In the genomic region with DNA sequence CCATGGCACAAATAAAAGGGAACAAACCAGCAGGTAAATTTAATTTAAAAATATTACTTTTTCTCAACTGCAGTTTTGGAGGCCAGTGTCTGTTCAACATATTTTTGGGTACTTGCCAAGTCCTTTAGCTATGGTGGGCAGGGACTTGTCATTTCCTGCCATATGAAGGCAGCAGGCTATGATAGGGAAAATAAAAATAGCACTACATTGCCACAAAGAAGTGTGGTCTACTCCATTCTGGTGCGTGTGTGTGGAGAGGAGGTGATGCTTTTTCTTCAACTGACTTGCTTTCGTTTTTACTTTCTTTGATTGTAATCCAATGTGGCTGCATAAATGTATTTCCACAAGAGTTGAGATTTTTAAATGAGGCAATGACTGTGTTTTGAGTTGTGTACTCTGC, we compare ENCODE assay signal across 9 cellular contexts. TPM values are rescaled to one million over a fixed set of nuclear protein-coding genes. Genes with fewer than 3 reads are reported as not detected.
A peak's percentile ranks its signal among the peaks of the same experiment; 100 is the strongest.
DNase-seq lines count a peak whose midpoint lies in the region; ATAC-seq and TF ChIP-seq lines count a peak whose summit lies in the region.
"Had no signal": no experiment of that assay in that cellular context is flagged by ENCODE, and none has a peak within 500 bp of the region (broad histone marks: within the 10 kb centered on the region; RNA-seq: fewer than 3 reads in every experiment).

No MANE protein-coding gene starts in this region.

- H3K4me3 ChIP-seq in H7 (ENCODE audit: insufficient read depth, low read depth, low read length): no peak overlapping the region
- H3K4me3 ChIP-seq: lung had no signal

- peak overlapping the region; percentile 79 for H3K4me3 Mint-ChIP-seq in activated B cell treated with CpG ODN at 0.5 μM for 24 hours

- intact Hi-C loops in activated B cell treated with CpG ODN at 0.5 μM for 24 hours (cut with micrococcal nuclease) (loop anchor here (2.0 to 5.0 kb wide), 2 partner anchors 15 to 54 kb away; no protein-coding TSS in a partner anchor), sciatic nerve (cut with DNase I) (no loop called here)

- peak; percentile 37 for DNase-seq in stimulated activated CD4-positive, alpha-beta T cell treated with anti-CD3 and anti-CD28 coated beads, Interleukin-15, amount 100 ng/mL, for 24 hours
- no peak for DNase-seq in stimulated activated CD4-positive, alpha-beta T cell treated with anti-CD3 and anti-CD28 coated beads, Interleukin-2, amount 100 ng/mL, for 48 hours
- DNase-seq in activated B cell treated with CpG ODN at 0.5 μM for 24 hours: no peak
- DNase-seq in stimulated activated CD8-positive, alpha-beta memory T cell treated with anti-CD3 and anti-CD28 coated beads, Interleukin-4, amount 100 ng/mL, for 24 hours (ENCODE audit: low read depth): peak; percentile 11
- DNase-seq in H7: no peak
- DNase-seq in SW480 (ENCODE audit: low spot score): no peak
- no peak for DNase-seq in sciatic nerve (ENCODE audit: low spot score)

- no peaks in the 10 kb centered on the region for H3K27me3 Mint-ChIP-seq in activated B cell treated with CpG ODN at 0.5 μM for 24 hours

- H3K27ac Mint-ChIP-seq in activated B cell treated with CpG ODN at 0.5 μM for 24 hours: peak overlapping the region; percentile 92

- H3K36me3 ChIP-seq in H7 (replicated peaks; ENCODE audit: control insufficient read depth, insufficient read depth, low read length): no peaks in the 10 kb centered on the region

- TF ChIP-seq CTCF in activated B cell treated with CpG ODN at 0.5 μM for 24 hours (IDR thresholded peaks at IDR 0.05): no peak

- peaks cover 26% of the 10 kb centered on the region for H3K36me3 Mint-ChIP-seq in activated B cell treated with CpG ODN at 0.5 μM for 24 hours (ENCODE audit: low read depth)

- POLR2A ChIA-PET in activated B cell treated with CpG ODN at 0.5 μM for 24 hours (lab: Charles Lee): interaction anchor here (0.8 to 2.0 kb wide), 6 partner anchors 8 to 53 kb away, joined by 3 to 11 read pairs (median 4); no protein-coding TSS in a partner anchor

- no peaks in the 10 kb centered on the region for H3K9me3 Mint-ChIP-seq in activated B cell treated with CpG ODN at 0.5 μM for 24 hours

- H3K27me3 ChIP-seq in H7 (ENCODE audit: control insufficient read depth, insufficient read depth, low read length): no peaks in the 10 kb centered on the region

- ATAC-seq in HG03103 (IDR thresholded peaks at IDR 0.05; ENCODE audit: low read depth, unreplicated experiment): peak; percentile 95
- peak; percentile 84 for ATAC-seq in activated B cell treated with CpG ODN at 0.5 μM for 24 hours (ENCODE audit: low read depth)
- no peak for ATAC-seq in sciatic nerve

- CTCF ChIA-PET in activated B cell treated with CpG ODN at 0.5 μM for 24 hours (lab: Charles Lee): interaction anchor here (0.9 kb wide), 1 partner anchor 8 kb away, joined by 3 read pairs; no protein-coding TSS in a partner anchor

- H3K4me1 Mint-ChIP-seq in activated B cell treated with CpG ODN at 0.5 μM for 24 hours: peaks cover 70% of the 10 kb centered on the region

RNA-seq across cellular contexts. Expression of a gene that starts 17.2 kb away (rescaled TPM):
- total RNA-seq in activated B cell treated with CpG ODN at 0.5 μM for 24 hours: 18.4 and 20.5 TPM in 2 replicates
- total RNA-seq in H7 (2014; rRNA removed; shearing (Covaris generic)): not detected in 2 replicates
- total RNA-seq in sciatic nerve: 0.80 TPM

Comparison
In these comparisons a context has a peak if more than half of its experiments do, and no peak if none do; other contexts are left out.
1. DNase-seq: peak in stimulated activated CD4-positive, alpha-beta T cell treated with anti-CD3 and anti-CD28 coated beads, Interleukin-15, amount 100 ng/mL, for 24 hours (single experiment) and stimulated activated CD8-positive, alpha-beta memory T cell treated with anti-CD3 and anti-CD28 coated beads, Interleukin-4, amount 100 ng/mL, for 24 hours (single experiment); none in stimulated activated CD4-positive, alpha-beta T cell treated with anti-CD3 and anti-CD28 coated beads, Interleukin-2, amount 100 ng/mL, for 48 hours (0 of 2), activated B cell treated with CpG ODN at 0.5 μM for 24 hours (single experiment), H7 (single experiment), SW480 (single experiment) and sciatic nerve (single experiment).
2. RNA of a gene that starts 17.2 kb away (total RNA-seq): 18.4 to 20.5 TPM in activated B cell treated with CpG ODN at 0.5 μM for 24 hours; 0.80 TPM in sciatic nerve (single experiment) and not detected in H7; every median in the first group is over 10 times any median in the second.